14 cellular contexts compared by ENCODE assay signal in the genomic region with DNA sequence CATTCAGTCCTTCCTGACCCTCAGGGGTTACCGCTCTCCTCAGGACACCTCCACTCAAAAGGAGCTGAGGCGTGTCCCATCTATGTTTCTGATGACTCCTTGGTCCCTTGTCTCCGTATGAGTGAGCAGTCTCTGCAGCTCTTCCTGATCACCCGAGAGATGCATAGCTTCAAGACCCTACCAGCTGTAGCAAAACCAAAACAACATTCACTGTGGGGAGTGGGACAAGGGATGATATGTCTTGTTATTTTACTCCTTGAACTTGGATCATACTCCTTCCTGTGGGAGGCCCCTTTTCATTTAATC. TPM values are rescaled to one million over a fixed set of nuclear protein-coding genes. Genes with fewer than 3 reads are reported as not detected.
A peak's percentile ranks its signal among the peaks of the same experiment; 100 is the strongest.
DNase-seq lines count a peak whose midpoint lies in the region; ATAC-seq, FAIRE-seq and TF ChIP-seq lines count a peak whose summit lies in the region.
"Had no signal": no experiment of that assay in that cellular context is flagged by ENCODE, and none has a peak within 500 bp of the region (broad histone marks: within the 10 kb centered on the region; RNA-seq: fewer than 3 reads in every experiment).

No MANE protein-coding gene starts in this region.

- no peaks in the 10 kb centered on the region for H3K27me3 ChIP-seq in mesendoderm (ENCODE audit: insufficient read depth, low read length, poor library complexity)

- peaks cover 10% of the 10 kb centered on the region for H3K27me3 Mint-ChIP-seq in activated T-cell treated with anti-CD3 and anti-CD28 coated beads, Interleukin-2, amount 50 U/mL, for 4 hours (ENCODE audit: low read depth)
- H3K27me3 Mint-ChIP-seq in activated T-cell treated with anti-CD3 and anti-CD28 coated beads, Interleukin-2, amount 50 U/mL, for 24 hours, result peaks cover 16% of the 10 kb centered on the region

- H3K79me2 ChIP-seq in mesendoderm (ENCODE audit: control insufficient read depth, insufficient read depth, low read length), result no peaks in the 10 kb centered on the region

- H3K4me3 ChIP-seq in mesendoderm (ENCODE audit: low read length) (no peak overlapping the region), kidney (ENCODE audit: low read length in 2 of 2) (no peak overlapping the region)

- no peak overlapping the region for H3K27ac Mint-ChIP-seq in activated T-cell treated with anti-CD3 and anti-CD28 coated beads, Interleukin-2, amount 50 U/mL, for 24 hours
- H3K27ac Mint-ChIP-seq: activated naive CD8-positive, alpha-beta T cell treated with anti-CD3 and anti-CD28 coated beads, Interleukin-2, amount 10 ng/mL, durations not matched to agents 7 days and 5 days had no signal

- H3K4me1 ChIP-seq in mesendoderm (ENCODE audit: control insufficient read depth, low read depth, low read length), result peaks cover 13% of the 10 kb centered on the region
- peaks cover 36 to 52% of the 10 kb centered on the region in 2 donors for H3K4me1 ChIP-seq in kidney (ENCODE audit: control insufficient read depth in 1 of 2, insufficient read depth in 1 of 2, low read depth in 1 of 2, low read length in 2 of 2)

- TF ChIP-seq CTCF in kidney (IDR thresholded peaks at IDR 0.05; ENCODE audit: borderline replicate concordance, extremely low read depth, insufficient read depth), result no peak

- no peak overlapping the region for H3K18ac ChIP-seq in mesendoderm (ENCODE audit: low read length)

- no peaks in the 10 kb centered on the region for H3K9me3 Mint-ChIP-seq in activated T-cell treated with anti-CD3 and anti-CD28 coated beads, Interleukin-2, amount 50 U/mL, for 4 hours
- H3K9me3 Mint-ChIP-seq in activated T-cell treated with anti-CD3 and anti-CD28 coated beads, Interleukin-2, amount 50 U/mL, for 24 hours, result no peaks in the 10 kb centered on the region
- H3K9me3 Mint-ChIP-seq: activated naive CD8-positive, alpha-beta T cell treated with anti-CD3 and anti-CD28 coated beads, Interleukin-2, amount 10 ng/mL, durations not matched to agents 7 days and 5 days had no signal

- H2BK15ac ChIP-seq in mesendoderm (replicated peaks; ENCODE audit: low read depth), result no peak overlapping the region

- H4K8ac ChIP-seq in mesendoderm (ENCODE audit: low read depth, low read length), result no peak overlapping the region

- H3K56ac ChIP-seq in mesendoderm (ENCODE audit: low read length), result peak overlapping the region; percentile 18

- H3K4me1 Mint-ChIP-seq in activated T-cell treated with anti-CD3 and anti-CD28 coated beads, Interleukin-2, amount 50 U/mL, for 4 hours (ENCODE audit: low read depth), result no peaks in the 10 kb centered on the region
- peaks cover 7% of the 10 kb centered on the region for H3K4me1 Mint-ChIP-seq in activated T-cell treated with anti-CD3 and anti-CD28 coated beads, Interleukin-2, amount 50 U/mL, for 24 hours (ENCODE audit: low read depth)
- H3K4me1 Mint-ChIP-seq: activated naive CD8-positive, alpha-beta T cell treated with anti-CD3 and anti-CD28 coated beads, Interleukin-2, amount 10 ng/mL, durations not matched to agents 7 days and 5 days had no signal

- intact Hi-C loops in kidney (cut with DNase I), result no loop called here

- H3K36me3 ChIP-seq in mesendoderm (ENCODE audit: control insufficient read depth, insufficient read depth, low read length) (no peaks in the 10 kb centered on the region), kidney (ENCODE audit: control insufficient read depth in 1 of 2, insufficient read depth in 2 of 2, low read length in 2 of 2) (peaks cover 0 to 2% of the 10 kb centered on the region in 2 donors)

- no peak overlapping the region for H4K5ac ChIP-seq in mesendoderm (ENCODE audit: low read length)

- no peak overlapping the region for H2BK5ac ChIP-seq in mesendoderm (ENCODE audit: low read length)

- no peak overlapping the region for H3K27ac ChIP-seq in mesendoderm (ENCODE audit: low read depth, low read length)
- no peak overlapping the region for H3K27ac ChIP-seq in kidney (ENCODE audit: low read depth in 2 of 2, low read length in 2 of 2)
- H3K27ac ChIP-seq: epithelial cell of prostate had no signal

- no peaks in the 10 kb centered on the region for H3K36me3 Mint-ChIP-seq in activated T-cell treated with anti-CD3 and anti-CD28 coated beads, Interleukin-2, amount 50 U/mL, for 4 hours (ENCODE audit: insufficient read depth)
- H3K36me3 Mint-ChIP-seq in activated T-cell treated with anti-CD3 and anti-CD28 coated beads, Interleukin-2, amount 50 U/mL, for 24 hours (ENCODE audit: low read depth), result no peaks in the 10 kb centered on the region
- H3K36me3 Mint-ChIP-seq: activated naive CD8-positive, alpha-beta T cell treated with anti-CD3 and anti-CD28 coated beads, Interleukin-2, amount 10 ng/mL, durations not matched to agents 7 days and 5 days had no signal

- ATAC-seq in activated T-cell treated with anti-CD3 and anti-CD28 coated beads, Interleukin-2, amount 50 U/mL, for 4 hours, result peak; percentile 34 to 52
- peak; percentile 16 for ATAC-seq in GM21528 (IDR thresholded peaks at IDR 0.05; ENCODE audit: low FRiP score, unreplicated experiment)
- peak; percentile 29 for ATAC-seq in HG03103 (IDR thresholded peaks at IDR 0.05; ENCODE audit: low read depth, unreplicated experiment)
- ATAC-seq: Right ventricle myocardium inferior had no signal

- H3K79me1 ChIP-seq in mesendoderm (ENCODE audit: low read length), result no peaks in the 10 kb centered on the region

- H2AK5ac ChIP-seq in mesendoderm (ENCODE audit: low read length), result no peak overlapping the region

- no peak for FAIRE-seq in kidney (lab: Jason Lieb, UNC)

- no peak for DNase-seq in activated T-cell treated with anti-CD3 and anti-CD28 coated beads, Interleukin-2, amount 50 U/mL, for 4 hours
- no peak for DNase-seq in activated T-cell treated with anti-CD3 and anti-CD28 coated beads, Interleukin-2, amount 50 U/mL, for 24 hours
- no peak for DNase-seq in mesendoderm
- no peak for DNase-seq in kidney
- no peak for DNase-seq in NCI-H128 (lab: John Stamatoyannopoulos, UW; ENCODE audit: unreplicated experiment)
- no peak for DNase-seq in activated T-cell treated with anti-CD3 and anti-CD28 coated beads, Interleukin-2, amount 50 U/mL, for 48 hours
- DNase-seq: activated naive CD8-positive, alpha-beta T cell treated with anti-CD3 and anti-CD28 coated beads, Interleukin-2, amount 10 ng/mL, durations not matched to agents 7 days and 5 days; kidney glomerular epithelial cell; NCI-H187; T1000 had no signal

- H3K4me2 ChIP-seq in mesendoderm (ENCODE audit: low read length), result no peak overlapping the region

- H2BK120ac ChIP-seq in mesendoderm (ENCODE audit: low read depth, low read length), result no peak overlapping the region

- no peak overlapping the region for H3K23ac ChIP-seq in mesendoderm (ENCODE audit: low read length)

- no peaks in the 10 kb centered on the region for H3K9me3 ChIP-seq in kidney (ENCODE audit: control insufficient read depth in 1 of 2, low read length in 2 of 2)

- WGBS in mesendoderm (ENCODE audit: extremely low coverage, insufficient coverage, low lambda C conversion rate), result no CpG with 5 or more reads among the region's 4 CpGs

- no peak overlapping the region for H3K4ac ChIP-seq in mesendoderm (ENCODE audit: low read depth, low read length)

- H3K4me3 Mint-ChIP-seq in activated T-cell treated with anti-CD3 and anti-CD28 coated beads, Interleukin-2, amount 50 U/mL, for 4 hours, result no peak overlapping the region
- H3K4me3 Mint-ChIP-seq in activated T-cell treated with anti-CD3 and anti-CD28 coated beads, Interleukin-2, amount 50 U/mL, for 24 hours, result no peak overlapping the region
- H3K4me3 Mint-ChIP-seq: activated naive CD8-positive, alpha-beta T cell treated with anti-CD3 and anti-CD28 coated beads, Interleukin-2, amount 10 ng/mL, durations not matched to agents 7 days and 5 days had no signal

- no peak overlapping the region for H3K9ac ChIP-seq in mesendoderm (ENCODE audit: low read length)
- H3K9ac ChIP-seq in kidney (ENCODE audit: low read length in 2 of 2), result no peak overlapping the region

RNA-seq across cellular contexts. Expression of gene GLDC, which starts 14.4 kb away (rescaled TPM):
- total RNA-seq in activated T-cell treated with anti-CD3 and anti-CD28 coated beads, Interleukin-2, amount 50 U/mL, for 4 hours, result 1 to 10 TPM in 2 of 3 donors, under 1 TPM in 1; 0.63 to 3.6 (median 3.5) TPM
- polyA plus RNA-seq in mesendoderm (2013, experiment 1 of 2), result 39.5 TPM
- 39.3 TPM for polyA plus RNA-seq in mesendoderm (2013, experiment 2 of 2)
- total RNA-seq in kidney, result 60.1 TPM
- polyA plus RNA-seq in kidney (ENCODE audit: insufficient read depth, low read depth, low replicate concordance), result 79.7 TPM
- total RNA-seq: activated naive CD8-positive, alpha-beta T cell treated with anti-CD3 and anti-CD28 coated beads, Interleukin-2, amount 10 ng/mL, durations not matched to agents 7 days and 5 days; Right ventricle myocardium inferior had no signal

Comparison
In these comparisons a context has a peak if more than half of its experiments do, and no peak if none do; other contexts are left out.
1. RNA of gene GLDC, which starts 14.4 kb away (total RNA-seq): 60.1 TPM in kidney (single experiment); 0.63 to 3.6 TPM in activated T-cell treated with anti-CD3 and anti-CD28 coated beads, Interleukin-2, amount 50 U/mL, for 4 hours; every median in the first group is over 10 times any median in the second.
2. Peak in every context shown above with its lines, with median percentiles within 50 percentile points of each other: ATAC-seq.